3 cellular contexts compared by ENCODE assay signal in genomic region chr2:235489897-235490296, GRCh38.
A peak's percentile ranks its signal among the peaks of the same experiment; 100 is the strongest.
TF ChIP-seq lines count a peak whose summit lies in the region.

No MANE protein-coding gene starts in this region.

TF ChIP-seq in HepG2, 621 proteins besides CTCF, POLR2A, EP300 and RAD21:
- TF ChIP-seq, protein P1, sequence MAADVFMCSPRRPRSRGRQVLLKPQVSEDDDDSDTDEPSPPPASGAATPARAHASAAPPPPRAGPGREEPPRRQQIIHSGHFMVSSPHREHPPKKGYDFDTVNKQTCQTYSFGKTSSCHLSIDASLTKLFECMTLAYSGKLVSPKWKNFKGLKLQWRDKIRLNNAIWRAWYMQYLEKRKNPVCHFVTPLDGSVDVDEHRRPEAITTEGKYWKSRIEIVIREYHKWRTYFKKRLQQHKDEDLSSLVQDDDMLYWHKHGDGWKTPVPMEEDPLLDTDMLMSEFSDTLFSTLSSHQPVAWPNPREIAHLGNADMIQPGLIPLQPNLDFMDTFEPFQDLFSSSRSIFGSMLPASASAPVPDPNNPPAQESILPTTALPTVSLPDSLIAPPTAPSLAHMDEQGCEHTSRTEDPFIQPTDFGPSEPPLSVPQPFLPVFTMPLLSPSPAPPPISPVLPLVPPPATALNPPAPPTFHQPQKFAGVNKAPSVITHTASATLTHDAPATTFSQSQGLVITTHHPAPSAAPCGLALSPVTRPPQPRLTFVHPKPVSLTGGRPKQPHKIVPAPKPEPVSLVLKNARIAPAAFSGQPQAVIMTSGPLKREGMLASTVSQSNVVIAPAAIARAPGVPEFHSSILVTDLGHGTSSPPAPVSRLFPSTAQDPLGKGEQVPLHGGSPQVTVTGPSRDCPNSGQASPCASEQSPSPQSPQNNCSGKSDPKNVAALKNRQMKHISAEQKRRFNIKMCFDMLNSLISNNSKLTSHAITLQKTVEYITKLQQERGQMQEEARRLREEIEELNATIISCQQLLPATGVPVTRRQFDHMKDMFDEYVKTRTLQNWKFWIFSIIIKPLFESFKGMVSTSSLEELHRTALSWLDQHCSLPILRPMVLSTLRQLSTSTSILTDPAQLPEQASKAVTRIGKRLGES (CRISPR knock-in tag; IDR thresholded peaks at IDR 0.05; ENCODE audit: borderline replicate concordance), result no peak
- TF ChIP-seq ZNF557 (CRISPR knock-in tag; IDR thresholded peaks at IDR 0.05), result no peak
- TF ChIP-seq ZNF543 (CRISPR knock-in tag; IDR thresholded peaks at IDR 0.05), result peak; percentile 92
- TF ChIP-seq, protein P2, sequence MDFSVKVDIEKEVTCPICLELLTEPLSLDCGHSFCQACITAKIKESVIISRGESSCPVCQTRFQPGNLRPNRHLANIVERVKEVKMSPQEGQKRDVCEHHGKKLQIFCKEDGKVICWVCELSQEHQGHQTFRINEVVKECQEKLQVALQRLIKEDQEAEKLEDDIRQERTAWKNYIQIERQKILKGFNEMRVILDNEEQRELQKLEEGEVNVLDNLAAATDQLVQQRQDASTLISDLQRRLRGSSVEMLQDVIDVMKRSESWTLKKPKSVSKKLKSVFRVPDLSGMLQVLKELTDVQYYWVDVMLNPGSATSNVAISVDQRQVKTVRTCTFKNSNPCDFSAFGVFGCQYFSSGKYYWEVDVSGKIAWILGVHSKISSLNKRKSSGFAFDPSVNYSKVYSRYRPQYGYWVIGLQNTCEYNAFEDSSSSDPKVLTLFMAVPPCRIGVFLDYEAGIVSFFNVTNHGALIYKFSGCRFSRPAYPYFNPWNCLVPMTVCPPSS (IDR thresholded peaks at IDR 0.05), result no peak

TF ChIP-seq in K562, 482 proteins besides CTCF, POLR2A, EP300 and RAD21:
- peak; percentile 45 for TF ChIP-seq RBM25 (IDR thresholded peaks at IDR 0.05; ENCODE audit: low read depth, low read length, severe bottlenecking)
- no peak for TF ChIP-seq ZNF384 (IDR thresholded peaks at IDR 0.05; ENCODE audit: low read depth, low read length)
TF ChIP-seq in K562: peak in this region for 1.

TF ChIP-seq in SK-N-SH, 30 proteins besides CTCF, POLR2A, EP300 and RAD21:
- TF ChIP-seq FOSL2 (IDR thresholded peaks at IDR 0.05; ENCODE audit: borderline replicate concordance, low read depth) (no peak), RXRA (IDR thresholded peaks at IDR 0.05; ENCODE audit: borderline replicate concordance, low read depth) (no peak), PBX3 (IDR thresholded peaks at IDR 0.05) (no peak), TEAD4 (IDR thresholded peaks at IDR 0.05; ENCODE audit: borderline replicate concordance, insufficient read depth) (no peak), GABPA (IDR thresholded peaks at IDR 0.05; ENCODE audit: low read depth) (no peak), TAF1 (IDR thresholded peaks at IDR 0.05; ENCODE audit: borderline replicate concordance, low read depth, low read length) (no peak), EZH2phosphoT487 (IDR thresholded peaks at IDR 0.05; ENCODE audit: borderline replicate concordance, low read depth) (no peak), YY1 (IDR thresholded peaks at IDR 0.05; ENCODE audit: low read depth) (no peak), NRF1 (IDR thresholded peaks at IDR 0.05; ENCODE audit: low read depth, low read length) (no peak), GATA2 (CRISPR knock-in tag; IDR thresholded peaks at IDR 0.05) (no peak), MAX (IDR thresholded peaks at IDR 0.05; ENCODE audit: low read depth) (no peak), JUND (IDR thresholded peaks at IDR 0.05) (no peak), CHD2 (IDR thresholded peaks at IDR 0.05; ENCODE audit: low read length, partially characterized antibody) (no peak), ZBTB33 (IDR thresholded peaks at IDR 0.05; ENCODE audit: borderline replicate concordance, low read depth) (no peak)
- TF ChIP-seq, protein P3, sequence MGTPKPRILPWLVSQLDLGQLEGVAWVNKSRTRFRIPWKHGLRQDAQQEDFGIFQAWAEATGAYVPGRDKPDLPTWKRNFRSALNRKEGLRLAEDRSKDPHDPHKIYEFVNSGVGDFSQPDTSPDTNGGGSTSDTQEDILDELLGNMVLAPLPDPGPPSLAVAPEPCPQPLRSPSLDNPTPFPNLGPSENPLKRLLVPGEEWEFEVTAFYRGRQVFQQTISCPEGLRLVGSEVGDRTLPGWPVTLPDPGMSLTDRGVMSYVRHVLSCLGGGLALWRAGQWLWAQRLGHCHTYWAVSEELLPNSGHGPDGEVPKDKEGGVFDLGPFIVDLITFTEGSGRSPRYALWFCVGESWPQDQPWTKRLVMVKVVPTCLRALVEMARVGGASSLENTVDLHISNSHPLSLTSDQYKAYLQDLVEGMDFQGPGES (IDR thresholded peaks at IDR 0.05; ENCODE audit: low read depth, low read length), result no peak
- TF ChIP-seq, protein P4, sequence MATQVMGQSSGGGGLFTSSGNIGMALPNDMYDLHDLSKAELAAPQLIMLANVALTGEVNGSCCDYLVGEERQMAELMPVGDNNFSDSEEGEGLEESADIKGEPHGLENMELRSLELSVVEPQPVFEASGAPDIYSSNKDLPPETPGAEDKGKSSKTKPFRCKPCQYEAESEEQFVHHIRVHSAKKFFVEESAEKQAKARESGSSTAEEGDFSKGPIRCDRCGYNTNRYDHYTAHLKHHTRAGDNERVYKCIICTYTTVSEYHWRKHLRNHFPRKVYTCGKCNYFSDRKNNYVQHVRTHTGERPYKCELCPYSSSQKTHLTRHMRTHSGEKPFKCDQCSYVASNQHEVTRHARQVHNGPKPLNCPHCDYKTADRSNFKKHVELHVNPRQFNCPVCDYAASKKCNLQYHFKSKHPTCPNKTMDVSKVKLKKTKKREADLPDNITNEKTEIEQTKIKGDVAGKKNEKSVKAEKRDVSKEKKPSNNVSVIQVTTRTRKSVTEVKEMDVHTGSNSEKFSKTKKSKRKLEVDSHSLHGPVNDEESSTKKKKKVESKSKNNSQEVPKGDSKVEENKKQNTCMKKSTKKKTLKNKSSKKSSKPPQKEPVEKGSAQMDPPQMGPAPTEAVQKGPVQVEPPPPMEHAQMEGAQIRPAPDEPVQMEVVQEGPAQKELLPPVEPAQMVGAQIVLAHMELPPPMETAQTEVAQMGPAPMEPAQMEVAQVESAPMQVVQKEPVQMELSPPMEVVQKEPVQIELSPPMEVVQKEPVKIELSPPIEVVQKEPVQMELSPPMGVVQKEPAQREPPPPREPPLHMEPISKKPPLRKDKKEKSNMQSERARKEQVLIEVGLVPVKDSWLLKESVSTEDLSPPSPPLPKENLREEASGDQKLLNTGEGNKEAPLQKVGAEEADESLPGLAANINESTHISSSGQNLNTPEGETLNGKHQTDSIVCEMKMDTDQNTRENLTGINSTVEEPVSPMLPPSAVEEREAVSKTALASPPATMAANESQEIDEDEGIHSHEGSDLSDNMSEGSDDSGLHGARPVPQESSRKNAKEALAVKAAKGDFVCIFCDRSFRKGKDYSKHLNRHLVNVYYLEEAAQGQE (IDR thresholded peaks at IDR 0.05; ENCODE audit: low read depth, low read length), result no peak
